ENCODE assay signal across 19 cellular contexts in the genomic region with DNA sequence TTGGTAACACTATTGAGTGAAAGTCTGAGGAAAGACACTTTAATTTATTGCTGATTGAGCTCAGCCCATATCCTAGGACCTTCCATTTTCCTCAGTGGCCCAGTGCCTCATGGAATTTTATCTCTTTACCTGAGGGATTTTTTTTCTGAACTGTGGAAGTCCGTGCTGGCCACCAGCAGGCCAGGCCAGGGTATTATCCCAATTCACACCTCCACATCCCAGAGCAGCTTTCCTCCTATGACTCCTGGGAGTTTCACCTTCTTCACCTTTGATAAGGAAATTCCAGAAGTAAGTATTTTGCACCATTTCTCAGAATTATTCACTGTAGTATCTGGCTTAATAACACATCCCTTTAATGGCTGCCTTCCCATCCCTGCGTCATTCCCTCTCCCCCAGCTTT. TPM values are rescaled to one million over a fixed set of nuclear protein-coding genes. Genes with fewer than 3 reads are reported as not detected.
DNase-seq lines count a peak whose midpoint lies in the region; ATAC-seq and TF ChIP-seq lines count a peak whose summit lies in the region.
"Had no signal": no experiment of that assay in that cellular context is flagged by ENCODE, and none has a peak within 500 bp of the region (broad histone marks: within the 10 kb centered on the region; RNA-seq: fewer than 3 reads in every experiment).

No MANE protein-coding gene starts in this region.

- H3K4me2 ChIP-seq in GM23338 (no peak overlapping the region), mesendoderm (ENCODE audit: low read length) (no peak overlapping the region), trophoblast cell (ENCODE audit: low read length) (no peak overlapping the region)
- H3K4me2 ChIP-seq: A549; BLaER1 treated with 17β-estradiol and CSF1 and Interleukin-3, amounts not matched to agents 10 nM and 100 nM had no signal

- H3K56ac ChIP-seq in mesendoderm (ENCODE audit: low read length) = no peak overlapping the region

- H3K27me3 ChIP-seq in GM23338 (ENCODE audit: insufficient read depth) (no peaks in the 10 kb centered on the region), mesendoderm (ENCODE audit: insufficient read depth, low read length, poor library complexity) (no peaks in the 10 kb centered on the region), trophoblast cell (ENCODE audit: insufficient read depth, low read length) (no peaks in the 10 kb centered on the region)
- H3K27me3 ChIP-seq: BLaER1 treated with 17β-estradiol and CSF1 and Interleukin-3, amounts not matched to agents 10 nM and 100 nM had no signal

- no peak overlapping the region for H2BK12ac ChIP-seq in trophoblast cell (ENCODE audit: low read length)

- H2AK5ac ChIP-seq in mesendoderm (ENCODE audit: low read length) (no peak overlapping the region), trophoblast cell (ENCODE audit: low read length) (no peak overlapping the region)

- H3K36me3 Mint-ChIP-seq in GM23338 (ENCODE audit: low read depth) = no peaks in the 10 kb centered on the region
- no peaks in the 10 kb centered on the region for H3K36me3 Mint-ChIP-seq in osteocyte (ENCODE audit: unreplicated experiment)
- H3K36me3 Mint-ChIP-seq: CD8-positive, alpha-beta T cell had no signal

- H3K9me3 Mint-ChIP-seq in GM23338 = no peaks in the 10 kb centered on the region; the same call in 2 of the 3 replicates
- H3K9me3 Mint-ChIP-seq in osteocyte (ENCODE audit: unreplicated experiment) = no peaks in the 10 kb centered on the region
- H3K9me3 Mint-ChIP-seq: CD4-positive, alpha-beta T cell; CD8-positive, alpha-beta T cell had no signal

- H2BK120ac ChIP-seq in mesendoderm (ENCODE audit: low read depth, low read length) (no peak overlapping the region), trophoblast cell (ENCODE audit: insufficient read depth, low read length, poor library complexity) (no peak overlapping the region)

- H3K4me3 Mint-ChIP-seq in GM23338 (no peak overlapping the region), osteocyte (ENCODE audit: unreplicated experiment) (no peak overlapping the region)
- H3K4me3 Mint-ChIP-seq: B cell; CD4-positive, alpha-beta T cell; CD8-positive, alpha-beta T cell had no signal

- WGBS in mesendoderm (ENCODE audit: extremely low coverage, insufficient coverage, low lambda C conversion rate) = no CpG with 5 or more reads among the region's 2 CpGs
- WGBS in trophoblast cell (ENCODE audit: extremely low coverage, insufficient coverage, insufficient read length) = no CpG with 5 or more reads among the region's 2 CpGs

- no peaks in the 10 kb centered on the region for H3K79me2 ChIP-seq in GM23338 (replicated peaks; ENCODE audit: insufficient read depth)
- H3K79me2 ChIP-seq in mesendoderm (ENCODE audit: control insufficient read depth, insufficient read depth, low read length) = no peaks in the 10 kb centered on the region
- no peaks in the 10 kb centered on the region for H3K79me2 ChIP-seq in trophoblast cell (ENCODE audit: control insufficient read depth, insufficient read depth, low read length, poor library complexity)

- DNase-seq in GM23338 (ENCODE audit: low spot score) (no peak), NCI-H226 (peak; percentile 83), mesendoderm (peak; percentile 82), trophoblast cell (peak; percentile 42 to 49), osteocyte (ENCODE audit: extremely low spot score, unreplicated experiment) (no peak), NCI-H1436 treated with DMSO at 0.1 percent for 48 hours (lab: John Stamatoyannopoulos, UW) (no peak)
- DNase-seq in stimulated activated CD4-positive, alpha-beta T cell treated with anti-CD3 and anti-CD28 coated beads, Interleukin-4, amount 100 ng/mL, for 1 hour = no peak
- DNase-seq: AML-193; Caco-2; Calu3; CD4-positive, alpha-beta T cell; CD8-positive, alpha-beta T cell; DMS79 treated with DMSO at 0.1 percent for 48 hours; GF-D8 had no signal

- H3F3A ChIP-seq in GM23338 (replicated peaks; ENCODE audit: low read depth) = no peaks in the 10 kb centered on the region

- H3K27ac Mint-ChIP-seq in GM23338 (no peak overlapping the region), osteocyte (ENCODE audit: unreplicated experiment) (no peak overlapping the region)
- H3K27ac Mint-ChIP-seq: B cell; CD4-positive, alpha-beta T cell; CD8-positive, alpha-beta T cell had no signal

- H4K5ac ChIP-seq in mesendoderm (ENCODE audit: low read length) = no peak overlapping the region

- H2BK5ac ChIP-seq in mesendoderm (ENCODE audit: low read length) (no peak overlapping the region), trophoblast cell (ENCODE audit: low read depth, low read length, poor library complexity) (no peak overlapping the region)

- no peak overlapping the region for H4K12ac ChIP-seq in trophoblast cell (ENCODE audit: low read depth, low read length)

- no peaks in the 10 kb centered on the region for H3K9me2 ChIP-seq in GM23338 (ENCODE audit: insufficient read depth)

- no peak overlapping the region for H3K4ac ChIP-seq in mesendoderm (ENCODE audit: low read depth, low read length)
- H3K4ac ChIP-seq in trophoblast cell (ENCODE audit: low read depth, low read length) = no peak overlapping the region

- peaks cover 4% of the 10 kb centered on the region for H3K27me3 Mint-ChIP-seq in GM23338 (ENCODE audit: insufficient read depth, low read depth, poor library complexity)
- H3K27me3 Mint-ChIP-seq in osteocyte (ENCODE audit: unreplicated experiment) = no peaks in the 10 kb centered on the region
- H3K27me3 Mint-ChIP-seq: B cell had no signal

- no peak overlapping the region for H2AFZ ChIP-seq in GM23338
- H2AFZ ChIP-seq in trophoblast cell (ENCODE audit: insufficient read depth, low read length, poor library complexity) = no peak overlapping the region

- H3K4me1 Mint-ChIP-seq in GM23338 = peaks cover 16% of the 10 kb centered on the region
- H3K4me1 Mint-ChIP-seq in osteocyte (ENCODE audit: unreplicated experiment) = peaks cover 18% of the 10 kb centered on the region

- H3K4me3 ChIP-seq in GM23338 = no peak overlapping the region
- H3K4me3 ChIP-seq in mesendoderm (ENCODE audit: low read length) = no peak overlapping the region
- H3K4me3 ChIP-seq in trophoblast cell (ENCODE audit: low read depth, low read length) = no peak overlapping the region
- H3K4me3 ChIP-seq: A549; BLaER1 treated with 17β-estradiol and CSF1 and Interleukin-3, amounts not matched to agents 10 nM and 100 nM had no signal

- H4K8ac ChIP-seq in mesendoderm (ENCODE audit: low read depth, low read length) (no peak overlapping the region), trophoblast cell (ENCODE audit: low read depth, low read length) (no peak overlapping the region)

- TF ChIP-seq CTCF in GM23338 (conservative IDR thresholded peaks at IDR 0.05; ENCODE audit: low read depth in 2 of 2) (peak in 1 of 2 experiments; percentile 26; a peak in 1 of 4 replicates), osteocyte (IDR thresholded peaks at IDR 0.05) (no peak)

- no peak overlapping the region; the same call in 1 of the 2 replicates for H3K27ac ChIP-seq in GM23338 (ENCODE audit: low read depth)
- no peak overlapping the region for H3K27ac ChIP-seq in mesendoderm (ENCODE audit: low read depth, low read length)
- H3K27ac ChIP-seq in trophoblast cell (ENCODE audit: low read depth, low read length) = no peak overlapping the region
- H3K27ac ChIP-seq: 22Rv1; A549; BLaER1 treated with 17β-estradiol and CSF1 and Interleukin-3, amounts not matched to agents 10 nM and 100 nM; C4-2B had no signal

- no peak overlapping the region for H3K14ac ChIP-seq in trophoblast cell (ENCODE audit: low read length)

- H2BK15ac ChIP-seq in mesendoderm (replicated peaks; ENCODE audit: low read depth) = no peak overlapping the region

- H4K20me1 ChIP-seq in GM23338 (replicated peaks; ENCODE audit: insufficient read depth) = no peaks in the 10 kb centered on the region
- H4K20me1 ChIP-seq: BLaER1 treated with 17β-estradiol and CSF1 and Interleukin-3, amounts not matched to agents 10 nM and 100 nM had no signal

- H3K4me1 ChIP-seq in GM23338 (ENCODE audit: insufficient read depth) (peaks cover 9% of the 10 kb centered on the region), mesendoderm (ENCODE audit: control insufficient read depth, low read depth, low read length) (peaks cover 6% of the 10 kb centered on the region), trophoblast cell (ENCODE audit: control insufficient read depth in 1 of 2, insufficient read depth in 2 of 2, low read length in 2 of 2) (no peaks in the 10 kb centered on the region)

- H3K79me1 ChIP-seq in mesendoderm (ENCODE audit: low read length) (no peaks in the 10 kb centered on the region), trophoblast cell (ENCODE audit: low read length) (no peaks in the 10 kb centered on the region)

- no peak overlapping the region for H3K18ac ChIP-seq in mesendoderm (ENCODE audit: low read length)
- H3K18ac ChIP-seq in trophoblast cell (ENCODE audit: low read length) = no peak overlapping the region

- H4K91ac ChIP-seq in trophoblast cell (ENCODE audit: low read depth, low read length) = no peak overlapping the region

- H3K9me3 ChIP-seq in trophoblast cell (ENCODE audit: insufficient read depth, low read depth, low read length) = no peaks in the 10 kb centered on the region
- H3K9me3 ChIP-seq: A549; BLaER1 treated with 17β-estradiol and CSF1 and Interleukin-3, amounts not matched to agents 10 nM and 100 nM; Caco-2 had no signal

- H3K9ac ChIP-seq in mesendoderm (ENCODE audit: low read length) = no peak overlapping the region
- no peak overlapping the region for H3K9ac ChIP-seq in trophoblast cell (ENCODE audit: low read length)
- H3K9ac ChIP-seq: BLaER1 treated with 17β-estradiol and CSF1 and Interleukin-3, amounts not matched to agents 10 nM and 100 nM had no signal

- ATAC-seq in GM23338 = peak; percentile 24; the same call in 2 of the 3 replicates
- ATAC-seq: A549; CD8-positive, alpha-beta T cell had no signal

- H3K36me3 ChIP-seq in GM23338 (ENCODE audit: insufficient read depth) = no peaks in the 10 kb centered on the region
- no peaks in the 10 kb centered on the region for H3K36me3 ChIP-seq in mesendoderm (ENCODE audit: control insufficient read depth, insufficient read depth, low read length)
- H3K36me3 ChIP-seq in trophoblast cell (ENCODE audit: control insufficient read depth in 1 of 2, insufficient read depth in 2 of 2, low read length in 2 of 2) = no peaks in the 10 kb centered on the region
- H3K36me3 ChIP-seq: BLaER1 treated with 17β-estradiol and CSF1 and Interleukin-3, amounts not matched to agents 10 nM and 100 nM had no signal

- H3K23ac ChIP-seq in mesendoderm (ENCODE audit: low read length) = no peak overlapping the region
- no peak overlapping the region for H3K23ac ChIP-seq in trophoblast cell (ENCODE audit: low read length)

TF ChIP-seq in GM23338, 12 proteins besides CTCF, POLR2A, EP300 and RAD21 (continues in another document):
- no peak for TF ChIP-seq ZNF114 (CRISPR knock-in tag; IDR thresholded peaks at IDR 0.05)
- no peak for TF ChIP-seq EZH2phosphoT487 (IDR thresholded peaks at IDR 0.05; ENCODE audit: unreplicated experiment)
- no peak for TF ChIP-seq EZH2 (IDR thresholded peaks at IDR 0.05; ENCODE audit: low read depth, unreplicated experiment)

RNA-seq across cellular contexts. Expression of a gene that starts 13.0 kb away (rescaled TPM):
- total RNA-seq in GM23338 (2014; rRNA removed; shearing (Covaris generic)) = 293 and 296 TPM in 2 replicates
- 174 and 196 TPM in 2 replicates for polyA plus RNA-seq in GM23338 (2016; fragmentation: Nextera tagmentation; extraction: Ambion mirVana)
- polyA plus RNA-seq in mesendoderm (2013, experiment 1 of 2) = 180 TPM
- polyA plus RNA-seq in mesendoderm (2013, experiment 2 of 2) = 184 TPM
- 51.8 and 54.1 TPM in 2 replicates for polyA plus RNA-seq in trophoblast cell (2013)
- total RNA-seq in osteocyte = 91.8 and 95.7 TPM in 2 replicates

Comparison
In these comparisons a context has a peak if more than half of its experiments do, and no peak if none do; other contexts are left out.
1. DNase-seq: peak in NCI-H226 (single experiment), mesendoderm (single experiment) and trophoblast cell (2 of 2); none in GM23338 (single experiment), osteocyte (single experiment), NCI-H1436 treated with DMSO at 0.1 percent for 48 hours (single experiment) and stimulated activated CD4-positive, alpha-beta T cell treated with anti-CD3 and anti-CD28 coated beads, Interleukin-4, amount 100 ng/mL, for 1 hour (single experiment).